Comparison of ENCODE assay signal across 1 cellular context in genomic region chr2:173076557-173077345, GRCh38.
TF ChIP-seq lines count a peak whose summit lies in the region.

No MANE protein-coding gene starts in this region.

TF ChIP-seq in K562, 482 proteins besides CTCF, POLR2A, EP300 and RAD21 (continued from another document and continues in another):
- TF ChIP-seq UBTF (IDR thresholded peaks at IDR 0.05; ENCODE audit: borderline replicate concordance in 1 of 2, low read depth in 2 of 2, low read length in 2 of 2) (peak in 1 of 2 experiments; percentile 34; a peak in 2 of 4 replicates), PTRF (tag; IDR thresholded peaks at IDR 0.05) (no peak), ZNF444 (CRISPR knock-in tag; IDR thresholded peaks at IDR 0.05) (no peak), ZBTB9 (CRISPR knock-in tag; IDR thresholded peaks at IDR 0.05) (no peak), SMAD4 (CRISPR knock-in tag; conservative IDR thresholded peaks at IDR 0.05) (no peak; the same call in 1 of the 2 replicates), MLX (CRISPR knock-in tag; conservative IDR thresholded peaks at IDR 0.05) (no peak), HDAC2 (IDR thresholded peaks at IDR 0.05) (0 out of 2 replicates have a peak, but pooled peaks have one; percentile 29), MGA (IDR thresholded peaks at IDR 0.05) (peak; percentile 31; the same call in 1 of the 2 replicates), BDP1 (IDR thresholded peaks at IDR 0.05; ENCODE audit: insufficient read depth, insufficient read length) (no peak), NFXL1 (CRISPR knock-in tag; IDR thresholded peaks at IDR 0.05) (no peak), AFF1 (IDR thresholded peaks at IDR 0.05; ENCODE audit: low read depth in 1 of 2, partially characterized antibody in 2 of 2) (peak in 1 of 2 experiments; percentile 3), DEAF1 (CRISPR knock-in tag; IDR thresholded peaks at IDR 0.05) (no peak), SMARCA4 (IDR thresholded peaks at IDR 0.05) (no peak), JUN (IDR thresholded peaks at IDR 0.05; ENCODE audit: borderline replicate concordance, low read depth, low read length) (no peak), JUN (CRISPR knock-in tag; IDR thresholded peaks at IDR 0.05; ENCODE audit: borderline replicate concordance) (no peak), ZFX (CRISPR knock-in tag; IDR thresholded peaks at IDR 0.05) (peak; percentile 9; the same call in 1 of the 2 replicates), SIN3A (IDR thresholded peaks at IDR 0.05; ENCODE audit: borderline replicate concordance in 2 of 2, control insufficient read depth in 1 of 2, low read depth in 2 of 2, low read length in 2 of 2) (0 out of 4 replicates have a peak, but pooled peaks of 1 of the 2 experiments have one; percentile 18), HBP1 (CRISPR knock-in tag; IDR thresholded peaks at IDR 0.05) (no peak), E2F5 (CRISPR knock-in tag; IDR thresholded peaks at IDR 0.05) (no peak), EWSR1 (IDR thresholded peaks at IDR 0.05; ENCODE audit: borderline replicate concordance, low read depth, partially characterized antibody) (no peak), CBX5 (IDR thresholded peaks at IDR 0.05; ENCODE audit: borderline replicate concordance, low read depth) (no peak)
